In genomic region chrY:12661974-12662670, GRCh38 we compare ENCODE assay signal across 9 cellular contexts. TPM values are rescaled to one million over a fixed set of nuclear protein-coding genes. Genes with fewer than 3 reads are reported as not detected.
DNase-seq lines count a peak whose midpoint lies in the region; ATAC-seq and TF ChIP-seq lines count a peak whose summit lies in the region.
"Had no signal": no experiment of that assay in that cellular context is flagged by ENCODE, and none has a peak within 500 bp of the region (broad histone marks: within the 10 kb centered on the region; RNA-seq: fewer than 3 reads in every experiment).

No MANE protein-coding gene starts in this region.

- H3K9ac ChIP-seq in iPS-20b (ENCODE audit: low read depth, low read length) = peak overlapping the region; percentile 99

- H3K9me3 Mint-ChIP-seq in activated T-helper 17 cell treated with anti-CD3 and anti-CD28 coated beads, Interleukin-2, amount 50 U/mL, for 72 hours = no peaks in the 10 kb centered on the region
- H3K9me3 Mint-ChIP-seq in stimulated activated memory B cell treated with anti-CD40 and anti-IgM and Interleukin-4, amounts not matched to agents 10 μg/mL and 1 μg/mL and 100 μg/mL, for 72 hours = no peaks in the 10 kb centered on the region

- peak; percentile 63 for ATAC-seq in activated T-helper 17 cell treated with anti-CD3 and anti-CD28 coated beads, Interleukin-2, amount 50 U/mL, for 72 hours (replicated peaks)
- peak; percentile 94 for ATAC-seq in stimulated activated memory B cell treated with anti-CD40 and anti-IgM and Interleukin-4, amounts not matched to agents 10 μg/mL and 1 μg/mL and 100 μg/mL, for 72 hours
- no peak for ATAC-seq in esophagus mucosa

- H3K27ac Mint-ChIP-seq in activated T-helper 17 cell treated with anti-CD3 and anti-CD28 coated beads, Interleukin-2, amount 50 U/mL, for 72 hours = peak overlapping the region; percentile 87
- H3K27ac Mint-ChIP-seq in stimulated activated memory B cell treated with anti-CD40 and anti-IgM and Interleukin-4, amounts not matched to agents 10 μg/mL and 1 μg/mL and 100 μg/mL, for 72 hours = peak overlapping the region; percentile 92

- H3K9me3 ChIP-seq in iPS-20b (ENCODE audit: insufficient read depth, low read depth, low read length) = no peaks in the 10 kb centered on the region

- H3K36me3 ChIP-seq in iPS-20b (ENCODE audit: insufficient read depth, low read depth, low read length) = peaks cover 30% of the 10 kb centered on the region

- peak overlapping the region; percentile 98 for H3K4me3 ChIP-seq in iPS-20b (ENCODE audit: low read length)

- H3K4me1 ChIP-seq in iPS-20b (ENCODE audit: insufficient read depth, low read length) = no peaks in the 10 kb centered on the region

- no peaks in the 10 kb centered on the region for H3K27me3 ChIP-seq in iPS-20b (ENCODE audit: insufficient read depth, low read length)

- TF ChIP-seq CTCF in GM10266 (IDR thresholded peaks at IDR 0.05; ENCODE audit: control insufficient read depth, insufficient read depth, low read depth, missing control alignments) = no peak

- no peaks in the 10 kb centered on the region for H3K4me1 Mint-ChIP-seq in activated T-helper 17 cell treated with anti-CD3 and anti-CD28 coated beads, Interleukin-2, amount 50 U/mL, for 72 hours
- peaks cover 5% of the 10 kb centered on the region for H3K4me1 Mint-ChIP-seq in stimulated activated memory B cell treated with anti-CD40 and anti-IgM and Interleukin-4, amounts not matched to agents 10 μg/mL and 1 μg/mL and 100 μg/mL, for 72 hours

- no peaks in the 10 kb centered on the region for H3K27me3 Mint-ChIP-seq in activated T-helper 17 cell treated with anti-CD3 and anti-CD28 coated beads, Interleukin-2, amount 50 U/mL, for 72 hours
- H3K27me3 Mint-ChIP-seq in stimulated activated memory B cell treated with anti-CD40 and anti-IgM and Interleukin-4, amounts not matched to agents 10 μg/mL and 1 μg/mL and 100 μg/mL, for 72 hours = no peaks in the 10 kb centered on the region

- H3K4me3 Mint-ChIP-seq in activated T-helper 17 cell treated with anti-CD3 and anti-CD28 coated beads, Interleukin-2, amount 50 U/mL, for 72 hours = peak overlapping the region; percentile 86
- peak overlapping the region; percentile 96 for H3K4me3 Mint-ChIP-seq in stimulated activated memory B cell treated with anti-CD40 and anti-IgM and Interleukin-4, amounts not matched to agents 10 μg/mL and 1 μg/mL and 100 μg/mL, for 72 hours

- peak overlapping the region; percentile 91 for H3K27ac ChIP-seq in iPS-20b (ENCODE audit: low read length)
- H3K27ac ChIP-seq: HL-60 had no signal

- peak; percentile 64 for DNase-seq in GM10266 (ENCODE audit: extremely low spot score)
- peak; percentile 79 for DNase-seq in HT1080 (ENCODE audit: low read depth)
- no peak for DNase-seq in NCI-H2227 (lab: John Stamatoyannopoulos, UW; ENCODE audit: unreplicated experiment)
- no peak for DNase-seq in activated gamma-delta T cell treated with Interleukin-2 at 50 U/mL for 16 hours

- H3K36me3 Mint-ChIP-seq in activated T-helper 17 cell treated with anti-CD3 and anti-CD28 coated beads, Interleukin-2, amount 50 U/mL, for 72 hours (ENCODE audit: low read depth) = peaks cover 37% of the 10 kb centered on the region
- peaks cover under 1% of the 10 kb centered on the region for H3K36me3 Mint-ChIP-seq in stimulated activated memory B cell treated with anti-CD40 and anti-IgM and Interleukin-4, amounts not matched to agents 10 μg/mL and 1 μg/mL and 100 μg/mL, for 72 hours

RNA-seq across cellular contexts. Expression of gene USP9Y, which starts 38.9 kb away (rescaled TPM):
- total RNA-seq in HT1080 (2014; rRNA removed; shearing (Covaris generic)) = 3.6 and 5.4 TPM in 2 replicates
- 5.1 and 6.3 TPM in 2 replicates for polyA plus RNA-seq in HT1080 (2015; cell fraction: cytosol; rRNA removed)
- 32.8 and 35.8 TPM in 2 replicates for polyA plus RNA-seq in HT1080 (2015; cell fraction: nucleus; rRNA removed)
- 10 to 100 TPM; 14.0 to 19.1 TPM for total RNA-seq in activated T-helper 17 cell treated with anti-CD3 and anti-CD28 coated beads, Interleukin-2, amount 50 U/mL, for 72 hours
- not detected for total RNA-seq in esophagus mucosa

Comparison
In these comparisons a context has a peak if more than half of its experiments do, and no peak if none do; other contexts are left out.
1. DNase-seq: peak in GM10266 (single experiment) and HT1080 (single experiment); none in NCI-H2227 (single experiment) and activated gamma-delta T cell treated with Interleukin-2 at 50 U/mL for 16 hours (single experiment).